Comparison of ENCODE assay signal across 1 cellular context in genomic region chr19:31356587-31357314, GRCh38.
TF ChIP-seq lines count a peak whose summit lies in the region.

No MANE protein-coding gene starts in this region.

TF ChIP-seq in HEK293, 187 proteins besides CTCF, POLR2A, EP300 and RAD21 (continued from another document):
- no peak for TF ChIP-seq INSM2 (tag by site-specific recombination; IDR thresholded peaks at IDR 0.05)
- TF ChIP-seq SETDB1 (IDR thresholded peaks at IDR 0.05; ENCODE audit: insufficient read length, low read length), result no peak
- peak; percentile 91; the same call in 1 of the 2 replicates for TF ChIP-seq ZNF561 (tag by site-specific recombination; IDR thresholded peaks at IDR 0.05; ENCODE audit: borderline replicate concordance)
- TF ChIP-seq ZBTB49 (tag by site-specific recombination; IDR thresholded peaks at IDR 0.05; ENCODE audit: low read depth), result no peak
- no peak for TF ChIP-seq HOXA7 (CRISPR knock-in tag; IDR thresholded peaks at IDR 0.05; ENCODE audit: borderline replicate concordance)
- no peak for TF ChIP-seq RBAK (tag by site-specific recombination; IDR thresholded peaks at IDR 0.05)
- no peak for TF ChIP-seq ZNF473 (tag by site-specific recombination; IDR thresholded peaks at IDR 0.05)
- no peak for TF ChIP-seq ZNF114 (tag by site-specific recombination; IDR thresholded peaks at IDR 0.05)
- TF ChIP-seq OVOL3 (tag by site-specific recombination; IDR thresholded peaks at IDR 0.05), result no peak
- TF ChIP-seq ZSCAN23 (tag by site-specific recombination; IDR thresholded peaks at IDR 0.05), result no peak
- TF ChIP-seq KLF17 (tag by site-specific recombination; IDR thresholded peaks at IDR 0.05), result no peak
- TF ChIP-seq ZNF514 (tag by site-specific recombination; IDR thresholded peaks at IDR 0.05), result no peak
- TF ChIP-seq ZBTB21 (tag by site-specific recombination; IDR thresholded peaks at IDR 0.05), result no peak
- no peak for TF ChIP-seq ZNF292 (tag by site-specific recombination; IDR thresholded peaks at IDR 0.05; ENCODE audit: borderline replicate concordance, low read depth)
- no peak for TF ChIP-seq ZNF221 (tag by site-specific recombination; IDR thresholded peaks at IDR 0.05; ENCODE audit: borderline replicate concordance)
- TF ChIP-seq OSR2 (tag by site-specific recombination; IDR thresholded peaks at IDR 0.05), result no peak
- no peak for TF ChIP-seq YY2 (tag by site-specific recombination; IDR thresholded peaks at IDR 0.05)
- TF ChIP-seq ZNF513 (tag by site-specific recombination; IDR thresholded peaks at IDR 0.05), result no peak
- no peak for TF ChIP-seq GLI4 (tag by site-specific recombination; IDR thresholded peaks at IDR 0.05)
- TF ChIP-seq, protein P1, sequence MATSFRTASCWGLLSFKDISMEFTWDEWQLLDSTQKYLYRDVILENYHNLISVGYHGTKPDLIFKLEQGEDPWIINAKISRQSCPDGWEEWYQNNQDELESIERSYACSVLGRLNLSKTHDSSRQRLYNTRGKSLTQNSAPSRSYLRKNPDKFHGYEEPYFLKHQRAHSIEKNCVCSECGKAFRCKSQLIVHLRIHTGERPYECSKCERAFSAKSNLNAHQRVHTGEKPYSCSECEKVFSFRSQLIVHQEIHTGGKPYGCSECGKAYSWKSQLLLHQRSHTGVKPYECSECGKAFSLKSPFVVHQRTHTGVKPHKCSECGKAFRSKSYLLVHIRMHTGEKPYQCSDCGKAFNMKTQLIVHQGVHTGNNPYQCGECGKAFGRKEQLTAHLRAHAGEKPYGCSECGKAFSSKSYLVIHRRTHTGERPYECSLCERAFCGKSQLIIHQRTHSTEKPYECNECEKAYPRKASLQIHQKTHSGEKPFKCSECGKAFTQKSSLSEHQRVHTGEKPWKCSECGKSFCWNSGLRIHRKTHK (tag by site-specific recombination; IDR thresholded peaks at IDR 0.05), result no peak
- no peak for TF ChIP-seq PRDM1 (tag by site-specific recombination; IDR thresholded peaks at IDR 0.05)
- no peak for TF ChIP-seq ZNF792 (tag by site-specific recombination; IDR thresholded peaks at IDR 0.05)
- TF ChIP-seq, protein P2, sequence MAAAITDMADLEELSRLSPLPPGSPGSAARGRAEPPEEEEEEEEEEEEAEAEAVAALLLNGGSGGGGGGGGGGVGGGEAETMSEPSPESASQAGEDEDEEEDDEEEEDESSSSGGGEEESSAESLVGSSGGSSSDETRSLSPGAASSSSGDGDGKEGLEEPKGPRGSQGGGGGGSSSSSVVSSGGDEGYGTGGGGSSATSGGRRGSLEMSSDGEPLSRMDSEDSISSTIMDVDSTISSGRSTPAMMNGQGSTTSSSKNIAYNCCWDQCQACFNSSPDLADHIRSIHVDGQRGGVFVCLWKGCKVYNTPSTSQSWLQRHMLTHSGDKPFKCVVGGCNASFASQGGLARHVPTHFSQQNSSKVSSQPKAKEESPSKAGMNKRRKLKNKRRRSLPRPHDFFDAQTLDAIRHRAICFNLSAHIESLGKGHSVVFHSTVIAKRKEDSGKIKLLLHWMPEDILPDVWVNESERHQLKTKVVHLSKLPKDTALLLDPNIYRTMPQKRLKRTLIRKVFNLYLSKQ (tag by site-specific recombination; IDR thresholded peaks at IDR 0.05; ENCODE audit: borderline replicate concordance), result no peak
- TF ChIP-seq ZNF24 (tag by site-specific recombination; IDR thresholded peaks at IDR 0.05), result peak; percentile 22; the same call in 1 of the 2 replicates
- no peak for TF ChIP-seq ZNF544 (tag by site-specific recombination; IDR thresholded peaks at IDR 0.05)
- TF ChIP-seq ZNF10 (tag by site-specific recombination; IDR thresholded peaks at IDR 0.05), result 0 out of 2 replicates have a peak, but pooled peaks have one; percentile 41
- TF ChIP-seq ZNF433 (tag by site-specific recombination; IDR thresholded peaks at IDR 0.05; ENCODE audit: low read depth), result no peak
- TF ChIP-seq ZNF623 (tag by site-specific recombination; IDR thresholded peaks at IDR 0.05), result no peak
- no peak for TF ChIP-seq ZNF707 (tag by site-specific recombination; IDR thresholded peaks at IDR 0.05)
- no peak; the same call in 1 of the 2 replicates for TF ChIP-seq ZNF19 (tag by site-specific recombination; IDR thresholded peaks at IDR 0.05; ENCODE audit: low read depth)
- 0 out of 2 replicates have a peak, but pooled peaks have one; percentile 12 for TF ChIP-seq KLF7 (tag by site-specific recombination; IDR thresholded peaks at IDR 0.05; ENCODE audit: borderline replicate concordance)
- TF ChIP-seq GFI1B (tag by site-specific recombination; IDR thresholded peaks at IDR 0.05), result no peak
- no peak for TF ChIP-seq ZNF302 (tag by site-specific recombination; IDR thresholded peaks at IDR 0.05; ENCODE audit: low read depth)
- no peak for TF ChIP-seq ZNF791 (tag by site-specific recombination; IDR thresholded peaks at IDR 0.05)
- TF ChIP-seq KLF10 (tag by site-specific recombination; IDR thresholded peaks at IDR 0.05), result no peak
- no peak for TF ChIP-seq ZNF239 (tag by site-specific recombination; IDR thresholded peaks at IDR 0.05)
- TF ChIP-seq, protein P3, sequence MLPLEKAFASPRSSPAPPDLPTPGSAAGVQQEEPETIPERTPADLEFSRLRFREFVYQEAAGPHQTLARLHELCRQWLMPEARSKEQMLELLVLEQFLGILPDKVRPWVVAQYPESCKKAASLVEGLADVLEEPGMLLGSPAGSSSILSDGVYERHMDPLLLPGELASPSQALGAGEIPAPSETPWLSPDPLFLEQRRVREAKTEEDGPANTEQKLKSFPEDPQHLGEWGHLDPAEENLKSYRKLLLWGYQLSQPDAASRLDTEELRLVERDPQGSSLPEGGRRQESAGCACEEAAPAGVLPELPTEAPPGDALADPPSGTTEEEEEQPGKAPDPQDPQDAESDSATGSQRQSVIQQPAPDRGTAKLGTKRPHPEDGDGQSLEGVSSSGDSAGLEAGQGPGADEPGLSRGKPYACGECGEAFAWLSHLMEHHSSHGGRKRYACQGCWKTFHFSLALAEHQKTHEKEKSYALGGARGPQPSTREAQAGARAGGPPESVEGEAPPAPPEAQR (tag by site-specific recombination; IDR thresholded peaks at IDR 0.05), result no peak
- no peak for TF ChIP-seq ZNF16 (tag by site-specific recombination; IDR thresholded peaks at IDR 0.05; ENCODE audit: low read depth)
- no peak for TF ChIP-seq BCL11B (tag by site-specific recombination; IDR thresholded peaks at IDR 0.05; ENCODE audit: low read depth)
- TF ChIP-seq, protein P4, sequence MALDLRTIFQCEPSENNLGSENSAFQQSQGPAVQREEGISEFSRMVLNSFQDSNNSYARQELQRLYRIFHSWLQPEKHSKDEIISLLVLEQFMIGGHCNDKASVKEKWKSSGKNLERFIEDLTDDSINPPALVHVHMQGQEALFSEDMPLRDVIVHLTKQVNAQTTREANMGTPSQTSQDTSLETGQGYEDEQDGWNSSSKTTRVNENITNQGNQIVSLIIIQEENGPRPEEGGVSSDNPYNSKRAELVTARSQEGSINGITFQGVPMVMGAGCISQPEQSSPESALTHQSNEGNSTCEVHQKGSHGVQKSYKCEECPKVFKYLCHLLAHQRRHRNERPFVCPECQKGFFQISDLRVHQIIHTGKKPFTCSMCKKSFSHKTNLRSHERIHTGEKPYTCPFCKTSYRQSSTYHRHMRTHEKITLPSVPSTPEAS (tag by site-specific recombination; IDR thresholded peaks at IDR 0.05), result no peak
- TF ChIP-seq ZNF585B (tag by site-specific recombination; IDR thresholded peaks at IDR 0.05), result no peak
- peak; percentile 95 for TF ChIP-seq ZNF335 (tag by site-specific recombination; conservative IDR thresholded peaks at IDR 0.05)
- TF ChIP-seq ZNF37A (tag by site-specific recombination; IDR thresholded peaks at IDR 0.05), result no peak
- TF ChIP-seq ZFHX2 (tag by site-specific recombination; conservative IDR thresholded peaks at IDR 0.05), result 0 out of 2 replicates have a peak, but pooled peaks have one; percentile 7
- no peak for TF ChIP-seq ZNF133 (tag by site-specific recombination; IDR thresholded peaks at IDR 0.05)
- no peak for TF ChIP-seq ZNF621 (tag by site-specific recombination; IDR thresholded peaks at IDR 0.05)
- TF ChIP-seq, protein P5, sequence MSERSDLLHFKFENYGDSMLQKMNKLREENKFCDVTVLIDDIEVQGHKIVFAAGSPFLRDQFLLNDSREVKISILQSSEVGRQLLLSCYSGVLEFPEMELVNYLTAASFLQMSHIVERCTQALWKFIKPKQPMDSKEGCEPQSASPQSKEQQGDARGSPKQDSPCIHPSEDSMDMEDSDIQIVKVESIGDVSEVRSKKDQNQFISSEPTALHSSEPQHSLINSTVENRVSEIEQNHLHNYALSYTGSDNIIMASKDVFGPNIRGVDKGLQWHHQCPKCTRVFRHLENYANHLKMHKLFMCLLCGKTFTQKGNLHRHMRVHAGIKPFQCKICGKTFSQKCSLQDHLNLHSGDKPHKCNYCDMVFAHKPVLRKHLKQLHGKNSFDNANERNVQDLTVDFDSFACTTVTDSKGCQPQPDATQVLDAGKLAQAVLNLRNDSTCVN (tag by site-specific recombination; optimal IDR thresholded peaks at IDR 0.05), result peak; percentile 56
- TF ChIP-seq ZNF157 (tag by site-specific recombination; IDR thresholded peaks at IDR 0.05), result no peak
- TF ChIP-seq ZNF2 (tag by site-specific recombination; IDR thresholded peaks at IDR 0.05), result peak; percentile 95
- 0 out of 2 replicates have a peak, but pooled peaks have one; percentile 49 for TF ChIP-seq ZNF391 (tag by site-specific recombination; IDR thresholded peaks at IDR 0.05; ENCODE audit: borderline replicate concordance, low read depth)
- TF ChIP-seq ZNF138 (tag by site-specific recombination; IDR thresholded peaks at IDR 0.05; ENCODE audit: borderline replicate concordance), result no peak
- 0 out of 2 replicates have a peak, but pooled peaks have one; percentile 27 for TF ChIP-seq ZNF629 (tag by site-specific recombination; IDR thresholded peaks at IDR 0.05)
- TF ChIP-seq ZNF140 (tag by site-specific recombination; IDR thresholded peaks at IDR 0.05), result no peak
TF ChIP-seq in HEK293: peak in this region for 41.
